In genomic region chr2:152556506-152556905, GRCh38 we compare ENCODE assay signal across 14 cellular contexts.
DNase-seq lines count a peak whose midpoint lies in the region; TF ChIP-seq lines count a peak whose summit lies in the region.
"Had no signal": no experiment of that assay in that cellular context is flagged by ENCODE, and none has a peak within 500 bp of the region (broad histone marks: within the 10 kb centered on the region; RNA-seq: fewer than 3 reads in every experiment).

No MANE protein-coding gene starts in this region.

- H3K4me2 ChIP-seq in KMS-11, result peak overlapping the region; percentile 69

- TF ChIP-seq CTCF in KMS-11 (conservative IDR thresholded peaks at IDR 0.05; ENCODE audit: low read depth, low read length), result no peak

- no peaks in the 10 kb centered on the region for H3K79me2 ChIP-seq in KMS-11 (ENCODE audit: insufficient read depth, low read depth)

- no peak for DNase-seq in substantia nigra (lab: John Stamatoyannopoulos, UW)
- DNase-seq in AG20443 (ENCODE audit: low spot score), result no peak
- no peak for DNase-seq in islet precursor cell
- no peak for DNase-seq in activated CD4-positive, alpha-beta T cell treated with anti-CD3 and anti-CD28 coated beads for 1 hour
- DNase-seq: BE2C; Caco-2; CD4-positive, alpha-beta T cell; GOT3; H7; HFFc6 had no signal

- peak overlapping the region; percentile 93 for H3K27ac ChIP-seq in KMS-11
- H3K27ac ChIP-seq in cingulate gyrus (ENCODE audit: low read depth, low read length), result peak overlapping the region; percentile 33
- peak overlapping the region; percentile 49 for H3K27ac ChIP-seq in substantia nigra (ENCODE audit: low read depth, low read length, poor library complexity, severe bottlenecking)
- H3K27ac ChIP-seq: C4-2B, HL-60 had no signal

- no peaks in the 10 kb centered on the region for H3K36me3 ChIP-seq in KMS-11 (ENCODE audit: insufficient read depth)
- H3K36me3 ChIP-seq: BE2C had no signal

- no peaks in the 10 kb centered on the region for H4K20me1 ChIP-seq in KMS-11 (ENCODE audit: insufficient read depth)

- H3K4me1 ChIP-seq in KMS-11 (ENCODE audit: low read depth, poor library complexity, severe bottlenecking), result peaks cover 80% of the 10 kb centered on the region
- H3K4me1 ChIP-seq: BE2C, Caco-2 had no signal

- H3K4me3 ChIP-seq in KMS-11 (IDR thresholded peaks at IDR 0.05; ENCODE audit: insufficient read depth, low read depth, low read length), result no peak overlapping the region

- no peaks in the 10 kb centered on the region for H3K27me3 ChIP-seq in KMS-11 (ENCODE audit: insufficient read depth, low read depth)
- H3K27me3 ChIP-seq: BE2C had no signal

- H3K9ac ChIP-seq in KMS-11, result peak overlapping the region; percentile 60; the same call in 1 of the 2 replicates

- no peak overlapping the region for H2AFZ ChIP-seq in KMS-11 (ENCODE audit: low read depth)

Comparison
In these comparisons a context has a peak if more than half of its experiments do, and no peak if none do; other contexts are left out.
1. H3K27ac ChIP-seq: peak in every context shown above with its lines; median percentile 93 in KMS-11; 49 in substantia nigra; 33 in cingulate gyrus.